9 cellular contexts compared by ENCODE assay signal in the genomic region with DNA sequence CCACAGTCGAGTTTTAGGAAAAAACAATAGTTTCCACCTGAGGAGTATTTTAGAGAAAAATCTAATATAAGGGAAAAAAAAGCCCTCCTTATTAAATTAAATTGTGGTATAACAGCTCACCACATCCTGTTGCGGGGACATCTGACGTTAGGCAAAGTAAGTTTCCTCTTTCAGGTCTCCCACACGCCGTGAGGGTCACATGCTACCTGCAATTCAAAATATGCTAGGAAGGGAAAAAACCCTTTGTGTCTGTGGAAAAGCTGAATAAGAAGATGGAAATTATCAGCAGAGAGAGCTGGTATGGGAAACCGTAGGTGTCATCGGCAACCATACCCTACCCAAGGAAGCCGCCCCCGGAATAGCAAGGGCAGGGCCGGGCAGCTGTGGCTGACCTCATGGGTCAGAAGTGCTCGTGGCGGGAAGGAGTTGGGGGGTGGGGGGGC.
DNase-seq lines count a peak whose midpoint lies in the region; ATAC-seq and TF ChIP-seq lines count a peak whose summit lies in the region.
"Had no signal": no experiment of that assay in that cellular context is flagged by ENCODE, and none has a peak within 500 bp of the region (broad histone marks: within the 10 kb centered on the region; RNA-seq: fewer than 3 reads in every experiment).

No MANE protein-coding gene starts in this region.

- H3K9ac ChIP-seq in Loucy (ENCODE audit: low read depth, low read length, poor library complexity, severe bottlenecking): peak overlapping the region; percentile 62

- H3K9me3 Mint-ChIP-seq in CD8-positive, alpha-beta memory T cell: no peaks in the 10 kb centered on the region
- no peaks in the 10 kb centered on the region for H3K9me3 Mint-ChIP-seq in activated T-cell treated with anti-CD3 and anti-CD28 coated beads, Interleukin-2, amount 50 U/mL, for 72 hours
- H3K9me3 Mint-ChIP-seq: neural crest cell had no signal

- intact Hi-C loops in sciatic nerve (cut with DNase I) (no loop called here), cardiac septum (cut with DNase I) (no loop called here)

- peak overlapping the region; percentile 75 for H3K4me3 ChIP-seq in CD8-positive, alpha-beta memory T cell (ENCODE audit: low read length)
- peak overlapping the region; percentile 50 for H3K4me3 ChIP-seq in Loucy (ENCODE audit: low read length, poor library complexity, severe bottlenecking)

- no peaks in the 10 kb centered on the region for H4K20me1 ChIP-seq in Loucy (ENCODE audit: insufficient read depth, low read length, poor library complexity, severe bottlenecking)

- peak; percentile 59 to 90 (median 82) for DNase-seq in CD8-positive, alpha-beta memory T cell
- DNase-seq in activated T-cell treated with anti-CD3 and anti-CD28 coated beads, Interleukin-2, amount 50 U/mL, for 72 hours: peak; percentile 83
- DNase-seq in sciatic nerve (ENCODE audit: low spot score): no peak
- no peak for DNase-seq in NCI-H1092 (lab: John Stamatoyannopoulos, UW)
- DNase-seq in COLO668 (lab: John Stamatoyannopoulos, UW; ENCODE audit: unreplicated experiment): no peak
- no peak for DNase-seq in cardiac septum (ENCODE audit: low spot score)

- no peak overlapping the region for H2AFZ ChIP-seq in Loucy (ENCODE audit: low read length)

- POLR2A ChIA-PET in CD8-positive, alpha-beta memory T cell (lab: Charles Lee): interaction anchor here (1.5 to 2.0 kb wide), 4 partner anchors 118 to 155 kb away, joined by 4 to 9 read pairs (median 6); no protein-coding TSS in a partner anchor

- no peaks in the 10 kb centered on the region for H3K9me3 ChIP-seq in CD8-positive, alpha-beta memory T cell (ENCODE audit: low read length)
- H3K9me3 ChIP-seq in Loucy (ENCODE audit: insufficient read depth, low read depth, low read length): no peaks in the 10 kb centered on the region

- no peaks in the 10 kb centered on the region for H3K79me2 ChIP-seq in Loucy (ENCODE audit: insufficient read depth, low read length)

- H3K4me3 Mint-ChIP-seq in CD8-positive, alpha-beta memory T cell: peak overlapping the region; percentile 62 to 93 (median 85)
- peak overlapping the region; percentile 81 to 86 for H3K4me3 Mint-ChIP-seq in activated T-cell treated with anti-CD3 and anti-CD28 coated beads, Interleukin-2, amount 50 U/mL, for 72 hours
- H3K4me3 Mint-ChIP-seq: neural crest cell had no signal

- H3K36me3 ChIP-seq in CD8-positive, alpha-beta memory T cell (ENCODE audit: insufficient read depth, low read length): peaks cover 5% of the 10 kb centered on the region
- H3K36me3 ChIP-seq in Loucy (ENCODE audit: insufficient read depth, low read length): peaks cover 6% of the 10 kb centered on the region; the same call in 1 of the 2 replicates

- H3K36me3 Mint-ChIP-seq in CD8-positive, alpha-beta memory T cell: peaks cover 0 to 17% (median 5%) of the 10 kb centered on the region in 3 donors
- H3K36me3 Mint-ChIP-seq in activated T-cell treated with anti-CD3 and anti-CD28 coated beads, Interleukin-2, amount 50 U/mL, for 72 hours (ENCODE audit: insufficient read depth in 2 of 2): peaks cover 4 to 15% of the 10 kb centered on the region in 2 donors

- peaks cover 61% of the 10 kb centered on the region for H3K4me1 ChIP-seq in CD8-positive, alpha-beta memory T cell (ENCODE audit: insufficient read depth, low read length)
- H3K4me1 ChIP-seq in Loucy (ENCODE audit: insufficient read depth, low read length, poor library complexity, severe bottlenecking): peaks cover 43% of the 10 kb centered on the region

- peaks cover 8% of the 10 kb centered on the region; the same call in 1 of the 2 replicates for H3F3A ChIP-seq in Loucy (ENCODE audit: low read depth)

- H3K27ac ChIP-seq in CD8-positive, alpha-beta memory T cell (ENCODE audit: low read depth, low read length): peak overlapping the region; percentile 43

- H3K27me3 ChIP-seq in CD8-positive, alpha-beta memory T cell (ENCODE audit: insufficient read depth, low read length, poor library complexity, severe bottlenecking): no peaks in the 10 kb centered on the region
- H3K27me3 ChIP-seq in Loucy (ENCODE audit: insufficient read depth, low read length, poor library complexity, severe bottlenecking): no peaks in the 10 kb centered on the region

- peak overlapping the region; percentile 92 to 98 (median 96) for H3K27ac Mint-ChIP-seq in CD8-positive, alpha-beta memory T cell
- peak overlapping the region; percentile 94 for H3K27ac Mint-ChIP-seq in activated T-cell treated with anti-CD3 and anti-CD28 coated beads, Interleukin-2, amount 50 U/mL, for 72 hours

- CTCF ChIA-PET in CD8-positive, alpha-beta memory T cell (lab: Charles Lee): interaction anchor here (0.6 to 2.7 kb wide), 10 partner anchors 12 to 144 kb away, joined by 3 to 31 read pairs (median 4); partner anchors contain the start of gene NFATC1

- peak; percentile 68 for ATAC-seq in GM21576 (IDR thresholded peaks at IDR 0.05; ENCODE audit: unreplicated experiment)
- peak; percentile 63 to 66 for ATAC-seq in activated T-cell treated with anti-CD3 and anti-CD28 coated beads, Interleukin-2, amount 50 U/mL, for 72 hours (replicated peaks in 1 of 2)
- peak; percentile 14 for ATAC-seq in sciatic nerve

- no peak for TF ChIP-seq CTCF in Loucy (conservative IDR thresholded peaks at IDR 0.05; ENCODE audit: low read length)

- peaks cover 45 to 70% (median 57%) of the 10 kb centered on the region in 3 donors for H3K4me1 Mint-ChIP-seq in CD8-positive, alpha-beta memory T cell
- H3K4me1 Mint-ChIP-seq in activated T-cell treated with anti-CD3 and anti-CD28 coated beads, Interleukin-2, amount 50 U/mL, for 72 hours (ENCODE audit: low read depth): peaks cover 83% of the 10 kb centered on the region

- H3K27me3 Mint-ChIP-seq in CD8-positive, alpha-beta memory T cell: no peaks in the 10 kb centered on the region
- H3K27me3 Mint-ChIP-seq in activated T-cell treated with anti-CD3 and anti-CD28 coated beads, Interleukin-2, amount 50 U/mL, for 72 hours (ENCODE audit: low read depth): no peaks in the 10 kb centered on the region

- peak overlapping the region; percentile 76 for H3K4me2 ChIP-seq in Loucy (ENCODE audit: low read depth, low read length, poor library complexity, severe bottlenecking)

- no peaks in the 10 kb centered on the region for H3K9me2 ChIP-seq in Loucy (replicated peaks; ENCODE audit: low read depth, low read length)

Comparison
In these comparisons a context has a peak if more than half of its experiments do, and no peak if none do; other contexts are left out.
1. DNase-seq: peak in CD8-positive, alpha-beta memory T cell (5 of 5) and activated T-cell treated with anti-CD3 and anti-CD28 coated beads, Interleukin-2, amount 50 U/mL, for 72 hours (2 of 2); none in sciatic nerve (single experiment), NCI-H1092 (single experiment), COLO668 (single experiment) and cardiac septum (single experiment).
2. ATAC-seq: peak in every context shown above with its lines; median percentile 68 in GM21576; 64 in activated T-cell treated with anti-CD3 and anti-CD28 coated beads, Interleukin-2, amount 50 U/mL, for 72 hours; 14 in sciatic nerve.